Comparison of ENCODE assay signal across 28 cellular contexts in the genomic region with DNA sequence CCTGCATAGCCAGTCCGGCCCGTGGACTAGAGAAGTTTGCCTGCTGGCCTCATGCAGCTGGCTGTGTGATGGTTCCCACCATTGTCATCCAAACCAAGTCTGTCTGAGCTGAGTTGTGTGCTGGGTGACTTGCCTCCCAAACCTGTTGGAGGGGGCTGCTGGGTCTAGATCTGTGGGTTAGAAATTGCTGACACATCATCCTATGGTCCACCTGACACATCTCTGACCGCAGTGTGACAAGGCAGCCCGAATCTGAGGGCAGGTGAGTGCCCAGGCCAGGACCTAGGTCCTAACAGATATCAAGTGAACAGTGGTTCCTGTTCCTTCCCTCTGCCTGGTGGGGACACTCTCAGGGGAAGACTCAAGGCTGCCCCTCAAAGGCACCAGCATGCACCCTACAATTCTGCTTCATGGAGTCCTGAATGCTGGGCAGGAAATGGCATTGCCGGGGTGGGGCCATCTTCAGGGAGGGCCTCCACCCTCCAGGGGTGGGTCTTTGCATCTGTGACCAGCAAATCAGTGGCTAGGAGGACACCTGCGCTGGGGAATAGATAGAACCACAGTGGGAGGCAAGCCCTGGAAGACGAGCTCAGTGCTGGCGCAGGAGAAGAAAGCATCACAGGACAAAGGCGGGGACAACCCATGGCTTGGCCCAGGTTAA.
DNase-seq lines count a peak whose midpoint lies in the region; FAIRE-seq and TF ChIP-seq lines count a peak whose summit lies in the region.
"Had no signal": no experiment of that assay in that cellular context is flagged by ENCODE, and none has a peak within 500 bp of the region (broad histone marks: within the 10 kb centered on the region; RNA-seq: fewer than 3 reads in every experiment).

No MANE protein-coding gene starts in this region.

- H3K4me3 ChIP-seq in BLaER1 (no peak overlapping the region), H7 (ENCODE audit: insufficient read depth, low read depth, low read length) (no peak overlapping the region)
- H3K4me3 ChIP-seq: colonic mucosa, gastroesophageal sphincter, lower lobe of right lung, spleen, upper lobe of left lung had no signal

- peaks cover 5 to 30% (median 5%) of the 10 kb centered on the region in 3 experiments; a peak in 6 of 7 replicates for H3K36me3 Mint-ChIP-seq in H9 (ENCODE audit: insufficient read depth in 1 of 3, low read depth in 3 of 3)
- H3K36me3 Mint-ChIP-seq in chondrocyte (ENCODE audit: low read depth) = peaks cover 5% of the 10 kb centered on the region
- no peaks in the 10 kb centered on the region for H3K36me3 Mint-ChIP-seq in Calu3 (ENCODE audit: insufficient read depth, unreplicated experiment)
- H3K36me3 Mint-ChIP-seq: CD4-positive, alpha-beta memory T cell; T-cell had no signal

- H3K4me1 ChIP-seq in BLaER1 (peaks cover 22% of the 10 kb centered on the region), H9 (ENCODE audit: insufficient read depth, low read length) (no peaks in the 10 kb centered on the region)
- H3K4me1 ChIP-seq: colonic mucosa, gastroesophageal sphincter, lower lobe of right lung, spleen, upper lobe of left lung had no signal

- no TSS peak for BruUV-seq in Calu3 (replicated peaks; lab: Mats Ljungman, UMichigan)

- H3K9ac ChIP-seq in BLaER1 = no peak overlapping the region
- H3K9ac ChIP-seq in H9 (ENCODE audit: extremely low read depth, insufficient read length, low read length) = no peak overlapping the region

- H3K9me3 Mint-ChIP-seq in H9 = peaks cover 26 to 30% of the 10 kb centered on the region in 2 experiments
- peaks cover 24% of the 10 kb centered on the region for H3K9me3 Mint-ChIP-seq in chondrocyte (ENCODE audit: low read depth)
- peaks cover 7% of the 10 kb centered on the region for H3K9me3 Mint-ChIP-seq in Calu3 (ENCODE audit: low read depth, unreplicated experiment)

- WGBS in H9 (ENCODE audit: extremely low coverage, insufficient read length, low lambda C conversion rate) = no CpG with 5 or more reads among the region's 9 CpGs

- H3K79me1 ChIP-seq in H9 (ENCODE audit: insufficient read depth, low read depth, low read length, poor library complexity, severe bottlenecking) = no peaks in the 10 kb centered on the region

- H4K5ac ChIP-seq in H9 (ENCODE audit: insufficient read length, low read depth, low read length) = no peak overlapping the region

- no peak for FAIRE-seq in urothelium cell line (lab: Jason Lieb, UNC)
- FAIRE-seq: HTR-8/SVneo, keratinocyte had no signal

- H3K27ac Mint-ChIP-seq in H9 (no peak overlapping the region; a peak in 1 of 7 replicates), chondrocyte (ENCODE audit: unreplicated experiment) (no peak overlapping the region), Calu3 (ENCODE audit: unreplicated experiment) (no peak overlapping the region)
- H3K27ac Mint-ChIP-seq: activated CD4-positive, alpha-beta T cell treated with anti-CD3 and anti-CD28 coated beads for 36 hours; activated CD8-positive, alpha-beta memory T cell treated with anti-CD3 and anti-CD28 coated beads, Interleukin-2, amount 10 ng/mL, durations not matched to agents 7 days and 5 days; stimulated activated naive CD8-positive, alpha-beta T cell treated with anti-CD3 and anti-CD28 coated beads, Interleukin-15, Interleukin-2, amounts not matched to agents 100 ng/mL and 50 ng/mL, for 24 hours; T-cell had no signal

- H3K56ac ChIP-seq in H9 (ENCODE audit: insufficient read length, low read depth, low read length) = no peak overlapping the region

- no peak overlapping the region for H2BK5ac ChIP-seq in H9 (ENCODE audit: insufficient read length, low read length)

- H4K8ac ChIP-seq in H9 (replicated peaks; ENCODE audit: insufficient read length, low read depth, low read length) = no peak overlapping the region

- H3K36me3 ChIP-seq in BLaER1 (no peaks in the 10 kb centered on the region), H7 (replicated peaks; ENCODE audit: control insufficient read depth, insufficient read depth, low read length) (no peaks in the 10 kb centered on the region)
- H3K36me3 ChIP-seq: brain microvascular endothelial cell, colonic mucosa, gastroesophageal sphincter, lower lobe of right lung, spleen, upper lobe of left lung had no signal

- H3K4me2 ChIP-seq in BLaER1 (peak overlapping the region; percentile 26; the same call in 1 of the 2 replicates), H9 (ENCODE audit: insufficient read depth, insufficient read length, low read length) (no peak overlapping the region)

- CTCF ChIA-PET in Calu3 (lab: Charles Lee) = no interaction called here

- H2AK5ac ChIP-seq in H9 (ENCODE audit: insufficient read length, low read length) = no peak overlapping the region

- no peak overlapping the region for H4K91ac ChIP-seq in H9 (ENCODE audit: insufficient read length, low read depth, low read length)

- no peak overlapping the region for H3T11ph ChIP-seq in H9 (ENCODE audit: low read length)

- H3K18ac ChIP-seq in H9 (ENCODE audit: insufficient read length, low read depth, low read length) = no peak overlapping the region

- DNase-seq in H9 (peak; percentile 31), chondrocyte (ENCODE audit: low spot score) (peak; percentile 54), posterior vena cava (ENCODE audit: low spot score) (peak; percentile 54), urothelium cell line (ENCODE audit: low spot score) (no peak), Calu3 (no peak), H7 (no peak)
- DNase-seq: activated CD4-positive, alpha-beta T cell treated with anti-CD3 and anti-CD28 coated beads for 36 hours; activated CD8-positive, alpha-beta memory T cell treated with anti-CD3 and anti-CD28 coated beads, Interleukin-2, amount 10 ng/mL, durations not matched to agents 7 days and 5 days; brain microvascular endothelial cell; CD4-positive, alpha-beta memory T cell; colonic mucosa; GF-D8; Karpas-422; lower lobe of right lung; NCI-H187 treated with DMSO at 0.1 percent for 48 hours; NCI-H226; NCI-H774; OCI-M1; SHP77 treated with DMSO at 0.1 percent for 48 hours; spleen; stimulated activated CD4-positive, alpha-beta T cell treated with anti-CD3 and anti-CD28 coated beads, Interleukin-4, amount 100 ng/mL, for 1 hour had no signal

- no peak overlapping the region for H2BK15ac ChIP-seq in H9 (ENCODE audit: low read depth, low read length)

- no peak overlapping the region for H2BK12ac ChIP-seq in H9 (ENCODE audit: insufficient read length, low read depth, low read length)

- H3K79me2 ChIP-seq in H9 (ENCODE audit: insufficient read depth, low read length) = no peaks in the 10 kb centered on the region

- H3K27me3 Mint-ChIP-seq in H9 (ENCODE audit: low read depth) (no peaks in the 10 kb centered on the region), chondrocyte (ENCODE audit: low read depth) (peaks cover 4% of the 10 kb centered on the region), Calu3 (ENCODE audit: unreplicated experiment) (no peaks in the 10 kb centered on the region)
- H3K27me3 Mint-ChIP-seq: activated CD4-positive, alpha-beta T cell treated with anti-CD3 and anti-CD28 coated beads for 36 hours; CD4-positive, alpha-beta memory T cell; stimulated activated naive CD8-positive, alpha-beta T cell treated with anti-CD3 and anti-CD28 coated beads, Interleukin-15, Interleukin-2, amounts not matched to agents 100 ng/mL and 50 ng/mL, for 24 hours; T-cell had no signal

- 0 out of 2 replicates have a peak overlapping the region, but pooled peaks have one; percentile 18 for H3K27ac ChIP-seq in BLaER1
- H3K27ac ChIP-seq in H9 (ENCODE audit: insufficient read length, low read depth, low read length) = no peak overlapping the region
- H3K27ac ChIP-seq: brain microvascular endothelial cell, colonic mucosa, gastroesophageal sphincter, lower lobe of right lung, spleen, upper lobe of left lung had no signal

- H3K23me2 ChIP-seq in H9 (ENCODE audit: insufficient read length, low read depth, low read length, poor library complexity, severe bottlenecking) = no peaks in the 10 kb centered on the region

- H3K27me3 ChIP-seq in BLaER1 = no peaks in the 10 kb centered on the region
- no peaks in the 10 kb centered on the region for H3K27me3 ChIP-seq in H9 (ENCODE audit: insufficient read depth, low read length)
- H3K27me3 ChIP-seq in H7 (ENCODE audit: control insufficient read depth, insufficient read depth, low read length) = no peaks in the 10 kb centered on the region
- H3K27me3 ChIP-seq: brain microvascular endothelial cell, colonic mucosa, gastroesophageal sphincter, spleen, upper lobe of left lung had no signal

- H3K4me3 Mint-ChIP-seq in H9 (no peak overlapping the region; a peak in 1 of 5 replicates), chondrocyte (ENCODE audit: unreplicated experiment) (no peak overlapping the region), Calu3 (ENCODE audit: low read depth, unreplicated experiment) (no peak overlapping the region)
- H3K4me3 Mint-ChIP-seq: activated CD4-positive, alpha-beta T cell treated with anti-CD3 and anti-CD28 coated beads for 36 hours; activated CD8-positive, alpha-beta memory T cell treated with anti-CD3 and anti-CD28 coated beads, Interleukin-2, amount 10 ng/mL, durations not matched to agents 7 days and 5 days; CD4-positive, alpha-beta memory T cell; stimulated activated naive CD8-positive, alpha-beta T cell treated with anti-CD3 and anti-CD28 coated beads, Interleukin-15, Interleukin-2, amounts not matched to agents 100 ng/mL and 50 ng/mL, for 24 hours; T-cell had no signal

- TF ChIP-seq CTCF in H9 (conservative IDR thresholded peaks at IDR 0.05) = no peak
- no peak for TF ChIP-seq CTCF in chondrocyte (IDR thresholded peaks at IDR 0.05)
- TF ChIP-seq CTCF in Calu3 (IDR thresholded peaks at IDR 0.05; ENCODE audit: unreplicated experiment) = no peak

- H3K4me1 Mint-ChIP-seq in H9 (peaks cover 3 to 8% of the 10 kb centered on the region in 2 experiments; a peak in 2 of 4 replicates), chondrocyte (ENCODE audit: low read depth) (no peaks in the 10 kb centered on the region), Calu3 (ENCODE audit: low read depth, unreplicated experiment) (no peaks in the 10 kb centered on the region)
- H3K4me1 Mint-ChIP-seq: activated CD4-positive, alpha-beta T cell treated with anti-CD3 and anti-CD28 coated beads for 36 hours had no signal

- H4K20me1 ChIP-seq in BLaER1 (no peaks in the 10 kb centered on the region), H9 (ENCODE audit: control insufficient read depth, insufficient read depth, insufficient read length) (no peaks in the 10 kb centered on the region)

- H3K23ac ChIP-seq in H9 (ENCODE audit: insufficient read length, low read depth, low read length) = no peak overlapping the region

- intact Hi-C loops in posterior vena cava (cut with DNase I) = no loop called here
- intact Hi-C loops in Calu3 (cut with micrococcal nuclease; ENCODE audit: unreplicated experiment) = no loop called here

- H3K14ac ChIP-seq in H9 (ENCODE audit: insufficient read depth, low read length) = no peak overlapping the region

- H3K9me3 ChIP-seq in BLaER1 = peaks cover 27% of the 10 kb centered on the region
- H3K9me3 ChIP-seq in H9 (ENCODE audit: control insufficient read depth, low read depth, low read length) = no peaks in the 10 kb centered on the region
- H3K9me3 ChIP-seq: colonic mucosa had no signal

- H2BK20ac ChIP-seq in H9 (ENCODE audit: low read depth, low read length, poor library complexity, severe bottlenecking) = no peak overlapping the region

- H2BK120ac ChIP-seq in H9 (ENCODE audit: low read depth, low read length, poor library complexity, severe bottlenecking) = no peak overlapping the region

- no peak overlapping the region for H2AFZ ChIP-seq in H9 (ENCODE audit: low read length)

- H3K4ac ChIP-seq in H9 (ENCODE audit: low read depth, low read length) = no peak overlapping the region

Comparison
In these comparisons a context has a peak if more than half of its experiments do, and no peak if none do; other contexts are left out.
1. DNase-seq: peak in H9 (single experiment), chondrocyte (single experiment) and posterior vena cava (single experiment); none in urothelium cell line (single experiment), Calu3 (single experiment) and H7 (single experiment).